Comparison of ENCODE assay signal across 1 cellular context in genomic region chr1:239997160-239997514, GRCh38.
TF ChIP-seq lines count a peak whose summit lies in the region.

No MANE protein-coding gene starts in this region.

TF ChIP-seq in GM23338, 12 proteins besides CTCF, POLR2A, EP300 and RAD21 (continued from another document):
- TF ChIP-seq, protein P1, sequence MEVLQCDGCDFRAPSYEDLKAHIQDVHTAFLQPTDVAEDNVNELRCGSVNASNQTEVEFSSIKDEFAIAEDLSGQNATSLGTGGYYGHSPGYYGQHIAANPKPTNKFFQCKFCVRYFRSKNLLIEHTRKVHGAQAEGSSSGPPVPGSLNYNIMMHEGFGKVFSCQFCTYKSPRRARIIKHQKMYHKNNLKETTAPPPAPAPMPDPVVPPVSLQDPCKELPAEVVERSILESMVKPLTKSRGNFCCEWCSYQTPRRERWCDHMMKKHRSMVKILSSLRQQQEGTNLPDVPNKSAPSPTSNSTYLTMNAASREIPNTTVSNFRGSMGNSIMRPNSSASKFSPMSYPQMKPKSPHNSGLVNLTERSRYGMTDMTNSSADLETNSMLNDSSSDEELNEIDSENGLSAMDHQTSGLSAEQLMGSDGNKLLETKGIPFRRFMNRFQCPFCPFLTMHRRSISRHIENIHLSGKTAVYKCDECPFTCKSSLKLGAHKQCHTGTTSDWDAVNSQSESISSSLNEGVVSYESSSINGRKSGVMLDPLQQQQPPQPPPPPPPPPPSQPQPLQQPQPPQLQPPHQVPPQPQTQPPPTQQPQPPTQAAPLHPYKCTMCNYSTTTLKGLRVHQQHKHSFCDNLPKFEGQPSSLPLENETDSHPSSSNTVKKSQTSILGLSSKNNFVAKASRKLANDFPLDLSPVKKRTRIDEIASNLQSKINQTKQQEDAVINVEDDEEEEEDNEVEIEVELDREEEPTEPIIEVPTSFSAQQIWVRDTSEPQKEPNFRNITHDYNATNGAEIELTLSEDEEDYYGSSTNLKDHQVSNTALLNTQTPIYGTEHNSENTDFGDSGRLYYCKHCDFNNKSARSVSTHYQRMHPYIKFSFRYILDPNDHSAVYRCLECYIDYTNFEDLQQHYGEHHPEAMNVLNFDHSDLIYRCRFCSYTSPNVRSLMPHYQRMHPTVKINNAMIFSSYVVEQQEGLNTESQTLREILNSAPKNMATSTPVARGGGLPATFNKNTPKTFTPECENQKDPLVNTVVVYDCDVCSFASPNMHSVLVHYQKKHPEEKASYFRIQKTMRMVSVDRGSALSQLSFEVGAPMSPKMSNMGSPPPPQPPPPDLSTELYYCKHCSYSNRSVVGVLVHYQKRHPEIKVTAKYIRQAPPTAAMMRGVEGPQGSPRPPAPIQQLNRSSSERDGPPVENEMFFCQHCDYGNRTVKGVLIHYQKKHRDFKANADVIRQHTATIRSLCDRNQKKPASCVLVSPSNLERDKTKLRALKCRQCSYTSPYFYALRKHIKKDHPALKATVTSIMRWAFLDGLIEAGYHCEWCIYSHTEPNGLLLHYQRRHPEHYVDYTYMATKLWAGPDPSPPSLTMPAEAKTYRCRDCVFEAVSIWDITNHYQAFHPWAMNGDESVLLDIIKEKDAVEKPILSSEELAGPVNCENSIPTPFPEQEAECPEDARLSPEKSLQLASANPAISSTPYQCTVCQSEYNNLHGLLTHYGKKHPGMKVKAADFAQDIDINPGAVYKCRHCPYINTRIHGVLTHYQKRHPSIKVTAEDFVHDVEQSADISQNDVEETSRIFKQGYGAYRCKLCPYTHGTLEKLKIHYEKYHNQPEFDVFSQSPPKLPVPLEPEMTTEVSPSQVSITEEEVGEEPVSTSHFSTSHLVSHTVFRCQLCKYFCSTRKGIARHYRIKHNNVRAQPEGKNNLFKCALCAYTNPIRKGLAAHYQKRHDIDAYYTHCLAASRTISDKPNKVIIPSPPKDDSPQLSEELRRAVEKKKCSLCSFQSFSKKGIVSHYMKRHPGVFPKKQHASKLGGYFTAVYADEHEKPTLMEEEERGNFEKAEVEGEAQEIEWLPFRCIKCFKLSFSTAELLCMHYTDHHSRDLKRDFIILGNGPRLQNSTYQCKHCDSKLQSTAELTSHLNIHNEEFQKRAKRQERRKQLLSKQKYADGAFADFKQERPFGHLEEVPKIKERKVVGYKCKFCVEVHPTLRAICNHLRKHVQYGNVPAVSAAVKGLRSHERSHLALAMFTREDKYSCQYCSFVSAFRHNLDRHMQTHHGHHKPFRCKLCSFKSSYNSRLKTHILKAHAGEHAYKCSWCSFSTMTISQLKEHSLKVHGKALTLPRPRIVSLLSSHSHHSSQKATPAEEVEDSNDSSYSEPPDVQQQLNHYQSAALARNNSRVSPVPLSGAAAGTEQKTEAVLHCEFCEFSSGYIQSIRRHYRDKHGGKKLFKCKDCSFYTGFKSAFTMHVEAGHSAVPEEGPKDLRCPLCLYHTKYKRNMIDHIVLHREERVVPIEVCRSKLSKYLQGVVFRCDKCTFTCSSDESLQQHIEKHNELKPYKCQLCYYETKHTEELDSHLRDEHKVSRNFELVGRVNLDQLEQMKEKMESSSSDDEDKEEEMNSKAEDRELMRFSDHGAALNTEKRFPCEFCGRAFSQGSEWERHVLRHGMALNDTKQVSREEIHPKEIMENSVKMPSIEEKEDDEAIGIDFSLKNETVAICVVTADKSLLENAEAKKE (CRISPR knock-in tag; IDR thresholded peaks at IDR 0.05) = no peak
- TF ChIP-seq CREB1 (CRISPR knock-in tag; IDR thresholded peaks at IDR 0.05; ENCODE audit: low read depth) (no peak), ZNF331 (CRISPR knock-in tag; IDR thresholded peaks at IDR 0.05; ENCODE audit: low read depth) (no peak)
